In genomic region chr11:44484211-44484610, GRCh38 we compare ENCODE assay signal across 9 cellular contexts.
DNase-seq lines count a peak whose midpoint lies in the region; ATAC-seq and TF ChIP-seq lines count a peak whose summit lies in the region.
"Had no signal": no experiment of that assay in that cellular context is flagged by ENCODE, and none has a peak within 500 bp of the region (broad histone marks: within the 10 kb centered on the region; RNA-seq: fewer than 3 reads in every experiment).

No MANE protein-coding gene starts in this region.

- H3K27me3 ChIP-seq in GM06990 (replicated peaks; ENCODE audit: control insufficient read depth, insufficient read depth, low read length) (0 out of 2 replicates have a peak, but pooled peaks cover 1% of the 10 kb centered on the region), Panc1 (ENCODE audit: control insufficient read depth, insufficient read depth, low read length) (0 out of 2 replicates have a peak, but pooled peaks cover 2% of the 10 kb centered on the region), prostate gland (replicated peaks; ENCODE audit: insufficient read depth) (no peaks in the 10 kb centered on the region), neuronal stem cell (ENCODE audit: control insufficient read depth in 3 of 3, insufficient read depth in 3 of 3, low read depth in 1 of 3, low read length in 3 of 3) (no peaks in the 10 kb centered on the region), Peyer's patch (no peaks in the 10 kb centered on the region)

- no peak overlapping the region for H3K4me2 ChIP-seq in neuronal stem cell (ENCODE audit: insufficient read depth, low read length, poor library complexity, severe bottlenecking)

- in situ Hi-C loops in Panc1 (cut with HindIII; ENCODE audit: low pct_unique_long_range_greater_than_20kb, low sequenced_read_pairs) = no loop called here

- H3K9ac ChIP-seq in neuronal stem cell (ENCODE audit: low read depth, low read length, poor library complexity) = no peak overlapping the region

- intact Hi-C loops in Panc1 (cut with micrococcal nuclease; ENCODE audit: unreplicated experiment) (no loop called here), prostate gland (cut with DNase I) (no loop called here)

- H2BK15ac ChIP-seq in neuronal stem cell (ENCODE audit: low read length) = no peak overlapping the region

- no peak overlapping the region for H3K4ac ChIP-seq in neuronal stem cell (ENCODE audit: low read length)

- H4K8ac ChIP-seq in neuronal stem cell (ENCODE audit: low read depth, low read length) = no peak overlapping the region

- no peak overlapping the region for H4K91ac ChIP-seq in neuronal stem cell (ENCODE audit: low read depth, low read length, poor library complexity)

- H3K14ac ChIP-seq in neuronal stem cell (ENCODE audit: low read length) = no peak overlapping the region

- H3K36me3 ChIP-seq in GM06990 (ENCODE audit: control insufficient read depth, insufficient read depth, low read length) (no peaks in the 10 kb centered on the region), Panc1 (ENCODE audit: control insufficient read depth, insufficient read depth, low read length) (no peaks in the 10 kb centered on the region), prostate gland (no peaks in the 10 kb centered on the region), neuronal stem cell (replicated peaks in 1 of 2; ENCODE audit: control insufficient read depth in 2 of 2, insufficient read depth in 2 of 2, low read length in 2 of 2) (no peaks in the 10 kb centered on the region), Peyer's patch (no peaks in the 10 kb centered on the region)

- H3K27ac ChIP-seq in Panc1 (ENCODE audit: low read length) (no peak overlapping the region), prostate gland (no peak overlapping the region), neuronal stem cell (replicated peaks; ENCODE audit: low read length) (no peak overlapping the region), Peyer's patch (no peak overlapping the region)

- DNase-seq in 8988T (peak; percentile 42), GM06990 (ENCODE audit: extremely low read depth, insufficient read length) (no peak), Panc1 (ENCODE audit: low read depth, low spot score) (no peak), foreskin melanocyte (peak; percentile 3), prostate gland (ENCODE audit: low spot score) (no peak), neuronal stem cell (ENCODE audit: low spot score) (no peak), Peyer's patch (no peak)
- DNase-seq: NCI-H446 treated with DMSO at 0.1 percent for 48 hours had no signal

- BruUV-seq in Panc1 (replicated peaks; lab: Mats Ljungman, UMichigan) = no TSS peak

- H2BK12ac ChIP-seq in neuronal stem cell (ENCODE audit: low read length) = no peak overlapping the region

- POLR2A ChIA-PET in Panc1 (lab: Charles Lee) = no interaction called here

- H3K4me1 ChIP-seq in Panc1 (ENCODE audit: control insufficient read depth, insufficient read depth, low read length) (no peaks in the 10 kb centered on the region), prostate gland (replicated peaks) (no peaks in the 10 kb centered on the region), neuronal stem cell (ENCODE audit: control insufficient read depth in 2 of 2, insufficient read depth in 1 of 2, low read depth in 1 of 2, low read length in 2 of 2) (peaks cover 0 to 4% of the 10 kb centered on the region in 2 donors), Peyer's patch (no peaks in the 10 kb centered on the region)

- H3K18ac ChIP-seq in neuronal stem cell (ENCODE audit: low read length) = no peak overlapping the region

- H3K79me1 ChIP-seq in neuronal stem cell (ENCODE audit: low read depth, low read length) = no peaks in the 10 kb centered on the region

- no peak overlapping the region for H2AK5ac ChIP-seq in neuronal stem cell (ENCODE audit: low read depth, low read length)

- ATAC-seq in Panc1 (no peak), GM19324 (IDR thresholded peaks at IDR 0.05; ENCODE audit: low FRiP score, unreplicated experiment) (no peak)

- H2BK5ac ChIP-seq in neuronal stem cell (ENCODE audit: low read length) = no peak overlapping the region

- WGBS in prostate gland = 75% methylated on average over 4 of the region's 4 CpGs
- WGBS in neuronal stem cell (ENCODE audit: extremely low coverage in 2 of 2, insufficient read length in 2 of 2, insufficient replicate concordance in 1 of 2), 2 donors = no CpG with 5 or more reads among the region's 4 CpGs

- H3K9me3 ChIP-seq in Panc1 (ENCODE audit: control insufficient read depth, insufficient read depth, low read depth, low read length) = no peaks in the 10 kb centered on the region
- no peaks in the 10 kb centered on the region for H3K9me3 ChIP-seq in prostate gland
- peaks cover 0 to 2% of the 10 kb centered on the region in 2 donors for H3K9me3 ChIP-seq in neuronal stem cell (replicated peaks in 1 of 2; ENCODE audit: control insufficient read depth in 2 of 2, insufficient read depth in 1 of 2, low read depth in 1 of 2, low read length in 2 of 2)
- H3K9me3 ChIP-seq in Peyer's patch = peaks cover 0 to 3% (median 0%) of the 10 kb centered on the region in 4 donors

- no peak overlapping the region for H2BK120ac ChIP-seq in neuronal stem cell (ENCODE audit: low read depth, low read length)

- CTCF ChIA-PET in Panc1 (lab: Charles Lee) = no interaction called here

- TF ChIP-seq CTCF in GM06990 (IDR thresholded peaks at IDR 0.05; ENCODE audit: insufficient read depth, low read length, poor library complexity, severe bottlenecking) = peak; percentile 34
- TF ChIP-seq CTCF in Panc1 (IDR thresholded peaks at IDR 0.05) = peak; percentile 60
- peak in 2 of 4 experiments; percentile 20 to 30 for TF ChIP-seq CTCF in prostate gland (IDR thresholded peaks at IDR 0.05)
- peak in 2 of 6 experiments; percentile 7 to 13 for TF ChIP-seq CTCF in Peyer's patch (IDR thresholded peaks at IDR 0.05)

- H3K4me3 ChIP-seq in GM06990 (replicated peaks; ENCODE audit: low read depth, low read length) (no peak overlapping the region), Panc1 (ENCODE audit: low read depth in 2 of 2, low read length in 2 of 2) (no peak overlapping the region), prostate gland (no peak overlapping the region), neuronal stem cell (ENCODE audit: low read length in 2 of 2) (no peak overlapping the region), Peyer's patch (no peak overlapping the region)

- no peak overlapping the region for H2AFZ ChIP-seq in neuronal stem cell (ENCODE audit: low read length)

- no peak overlapping the region for H3K23ac ChIP-seq in neuronal stem cell (ENCODE audit: low read depth, low read length, poor library complexity)

- no peak for TF ChIP-seq POLR2A in prostate gland (IDR thresholded peaks at IDR 0.05)
- no peak for TF ChIP-seq POLR2A in Peyer's patch (IDR thresholded peaks at IDR 0.05)

Comparison
In these comparisons a context has a peak if more than half of its experiments do, and no peak if none do; other contexts are left out.
1. DNase-seq: peak in 8988T (single experiment) and foreskin melanocyte (single experiment); none in GM06990 (single experiment), Panc1 (single experiment), prostate gland (single experiment), neuronal stem cell (single experiment) and Peyer's patch (0 of 3).